Comparison of ENCODE assay signal across 10 cellular contexts in the genomic region with DNA sequence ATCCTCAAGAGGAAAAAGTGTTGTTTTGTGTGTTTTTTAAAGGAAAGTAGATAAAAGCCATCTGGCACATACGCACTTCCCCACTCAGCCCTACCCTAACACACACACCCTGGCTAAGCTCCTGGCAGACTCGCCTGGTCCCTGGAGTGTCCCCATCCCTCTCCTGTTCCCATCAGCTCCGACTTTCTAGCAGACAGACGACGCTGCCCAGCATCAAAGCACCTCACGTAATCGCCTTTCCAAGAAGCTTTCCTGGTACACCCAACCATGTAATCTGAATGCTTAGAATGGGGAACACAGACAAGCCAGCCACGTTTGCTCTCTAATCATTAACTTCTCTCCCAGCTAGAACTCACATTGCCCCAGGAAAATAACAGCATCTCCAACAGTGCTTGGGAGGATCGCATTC.
DNase-seq lines count a peak whose midpoint lies in the region; TF ChIP-seq lines count a peak whose summit lies in the region.
"Had no signal": no experiment of that assay in that cellular context is flagged by ENCODE, and none has a peak within 500 bp of the region (broad histone marks: within the 10 kb centered on the region; RNA-seq: fewer than 3 reads in every experiment).

No MANE protein-coding gene starts in this region.

- H3K9ac ChIP-seq in muscle layer of colon (ENCODE audit: low read length) = peak overlapping the region; percentile 12

- H3K4me3 ChIP-seq in fibroblast of mammary gland (ENCODE audit: control insufficient read depth, low read depth, low read length) (no peak overlapping the region), muscle layer of colon (ENCODE audit: low read depth in 1 of 2, low read length in 2 of 2) (no peak overlapping the region), thyroid gland (replicated peaks in 1 of 3) (no peak overlapping the region)

- no peak overlapping the region for H3K4me3 Mint-ChIP-seq in T-helper 2 cell treated with Interferon-gamma antibody and Interleukin-4, amounts not matched to agents 5 μg/mL and 100 μg/mL, for 36 hours

- no peak for TF ChIP-seq POLR2A in thyroid gland (IDR thresholded peaks at IDR 0.05)

- H3K4me1 Mint-ChIP-seq in T-helper 2 cell treated with Interferon-gamma antibody and Interleukin-4, amounts not matched to agents 5 μg/mL and 100 μg/mL, for 36 hours (ENCODE audit: low read depth) = peaks cover 20% of the 10 kb centered on the region

- TF ChIP-seq CTCF in fibroblast of mammary gland (conservative IDR thresholded peaks at IDR 0.05; ENCODE audit: control insufficient read depth, insufficient read depth, low read depth, low read length) (no peak), thyroid gland (IDR thresholded peaks at IDR 0.05) (no peak), GM13976 (IDR thresholded peaks at IDR 0.05; ENCODE audit: borderline replicate concordance, control extremely low read depth, extremely low read depth, insufficient read depth, missing control alignments) (no peak)

- no peak overlapping the region for H3K27ac Mint-ChIP-seq in T-helper 2 cell treated with Interferon-gamma antibody and Interleukin-4, amounts not matched to agents 5 μg/mL and 100 μg/mL, for 36 hours

- in situ Hi-C loops in GM13976 (cut with MboI; ENCODE audit: low sequenced_read_pairs, unreplicated experiment) = no loop called here

- no peaks in the 10 kb centered on the region for H3K9me3 Mint-ChIP-seq in T-helper 2 cell treated with Interferon-gamma antibody and Interleukin-4, amounts not matched to agents 5 μg/mL and 100 μg/mL, for 36 hours

- DNase-seq in NCI-H524 treated with DMSO at 0.1 percent for 48 hours (lab: John Stamatoyannopoulos, UW) = peak; percentile 61
- DNase-seq in fibroblast of mammary gland (ENCODE audit: low read depth) = peak; percentile 68
- peak in 1 of 2 donors; percentile 40 for DNase-seq in thyroid gland
- no peak for DNase-seq in SW480 (ENCODE audit: low spot score)
- DNase-seq in T-helper 2 cell treated with Interferon-gamma antibody and Interleukin-4, amounts not matched to agents 5 μg/mL and 100 μg/mL, for 36 hours (ENCODE audit: low spot score) = no peak
- no peak for DNase-seq in GDM1 (lab: John Stamatoyannopoulos, UW)
- DNase-seq in GM13976 (ENCODE audit: low spot score) = no peak
- DNase-seq: GF-D8, MV-4-11 had no signal

- intact Hi-C loops in thyroid gland (cut with DNase I) = no loop called here

- peaks cover 58% of the 10 kb centered on the region for H3K4me1 ChIP-seq in muscle layer of colon (ENCODE audit: insufficient read depth, low read length)
- H3K4me1 ChIP-seq in thyroid gland = peaks cover 9 to 33% of the 10 kb centered on the region in 2 donors

- peaks cover 6% of the 10 kb centered on the region for H3K36me3 Mint-ChIP-seq in T-helper 2 cell treated with Interferon-gamma antibody and Interleukin-4, amounts not matched to agents 5 μg/mL and 100 μg/mL, for 36 hours (ENCODE audit: low read depth)

- H3K27me3 ChIP-seq in muscle layer of colon (ENCODE audit: control insufficient read depth in 1 of 2, insufficient read depth in 2 of 2, low read length in 2 of 2) = no peaks in the 10 kb centered on the region
- H3K27me3 ChIP-seq in thyroid gland = no peaks in the 10 kb centered on the region

- WGBS in thyroid gland, 2 donors = 40 to 77% methylated on average over 9 of the region's 9 CpGs

- H3K36me3 ChIP-seq in muscle layer of colon (ENCODE audit: insufficient read depth, low read length) (peaks cover 17% of the 10 kb centered on the region), thyroid gland (peaks cover 0 to 5% of the 10 kb centered on the region in 2 donors)

- H3K27ac ChIP-seq in muscle layer of colon (ENCODE audit: low read depth, low read length) (peak overlapping the region; percentile 40), thyroid gland (peak overlapping the region in 2 of 3 donors; percentile 61 to 68)

- H3K27me3 Mint-ChIP-seq in T-helper 2 cell treated with Interferon-gamma antibody and Interleukin-4, amounts not matched to agents 5 μg/mL and 100 μg/mL, for 36 hours (ENCODE audit: low read depth) = no peaks in the 10 kb centered on the region

- no peaks in the 10 kb centered on the region for H3K9me3 ChIP-seq in muscle layer of colon (ENCODE audit: low read length)
- H3K9me3 ChIP-seq in thyroid gland = no peaks in the 10 kb centered on the region

Comparison
In these comparisons a context has a peak if more than half of its experiments do, and no peak if none do; other contexts are left out.
1. DNase-seq: peak in NCI-H524 treated with DMSO at 0.1 percent for 48 hours (single experiment) and fibroblast of mammary gland (single experiment); none in SW480 (single experiment), T-helper 2 cell treated with Interferon-gamma antibody and Interleukin-4, amounts not matched to agents 5 μg/mL and 100 μg/mL, for 36 hours (single experiment), GDM1 (single experiment) and GM13976 (single experiment).